In genomic region chr4:41633321-41633720, GRCh38 we compare ENCODE assay signal across 17 cellular contexts.
"Had no signal": no experiment of that assay in that cellular context is flagged by ENCODE, and none has a peak within 500 bp of the region (broad histone marks: within the 10 kb centered on the region; RNA-seq: fewer than 3 reads in every experiment).

No MANE protein-coding gene starts in this region.

- H3K27me3 ChIP-seq: neural progenitor cell, pancreas, stomach had no signal

- DNase-seq: effector memory CD4-positive, alpha-beta T cell; kidney; left cardiac atrium; mammary epithelial cell; mucosa of descending colon; natural killer cell; occipital lobe; pancreas; small intestine; stimulated activated CD4-positive, alpha-beta T cell treated with anti-CD3 and anti-CD28 coated beads, Interleukin-12 subunit alpha, Interleukin-12 subunit beta, amount 100 ng/mL, for 4 hours; stimulated activated naive CD4-positive, alpha-beta T cell; stomach; substantia nigra had no signal

- H3K4me3 ChIP-seq: mucosa of descending colon, neural progenitor cell, pancreas, stomach, thoracic aorta had no signal

- H3K27ac ChIP-seq: neural progenitor cell, pancreas, stomach had no signal

- H3K4me1 ChIP-seq: neural progenitor cell, pancreas, stomach had no signal

- ATAC-seq: esophagus mucosa, mucosa of descending colon, natural killer cell, pancreas, sciatic nerve had no signal

- H3K9me3 ChIP-seq: mucosa of descending colon, pancreas, stomach, thoracic aorta had no signal

- H3K36me3 ChIP-seq: neural progenitor cell, pancreas had no signal
